In genomic region chrX:50814701-50815476, GRCh38 we compare ENCODE assay signal across 10 cellular contexts. TPM values are rescaled to one million over a fixed set of nuclear protein-coding genes. Genes with fewer than 3 reads are reported as not detected.
A peak's percentile ranks its signal among the peaks of the same experiment; 100 is the strongest.
DNase-seq lines count a peak whose midpoint lies in the region; ATAC-seq, FAIRE-seq and TF ChIP-seq lines count a peak whose summit lies in the region.
"Had no signal": no experiment of that assay in that cellular context is flagged by ENCODE, and none has a peak within 500 bp of the region (broad histone marks: within the 10 kb centered on the region; RNA-seq: fewer than 3 reads in every experiment).

No MANE protein-coding gene starts in this region.

- H3K27me3 ChIP-seq in ascending aorta (no peaks in the 10 kb centered on the region), hepatocyte (no peaks in the 10 kb centered on the region), trophoblast cell (ENCODE audit: insufficient read depth, low read length) (no peaks in the 10 kb centered on the region)

- CTCF ChIA-PET in HEK293T (lab: Yijun Ruan, JAX) = no interaction called here

- peak overlapping the region; percentile 58 for H4K91ac ChIP-seq in trophoblast cell (ENCODE audit: low read depth, low read length)

- H3K36me3 ChIP-seq in ascending aorta (no peaks in the 10 kb centered on the region), hepatocyte (replicated peaks; ENCODE audit: insufficient read depth, low read depth) (no peaks in the 10 kb centered on the region), trophoblast cell (ENCODE audit: control insufficient read depth in 1 of 2, insufficient read depth in 2 of 2, low read length in 2 of 2) (no peaks in the 10 kb centered on the region)

- H2BK120ac ChIP-seq in trophoblast cell (ENCODE audit: insufficient read depth, low read length, poor library complexity) = peak overlapping the region; percentile 49

- POLR2A ChIA-PET in HEK293T (lab: Yijun Ruan, JAX) = no interaction called here

- TF ChIP-seq POLR2A in GM12892 (IDR thresholded peaks at IDR 0.05; ENCODE audit: low read depth, low read length) = no peak

- H3K4me3 ChIP-seq in ascending aorta = peak overlapping the region; percentile 54 to 74
- no peak overlapping the region for H3K4me3 ChIP-seq in hepatocyte
- H3K4me3 ChIP-seq in trophoblast cell (ENCODE audit: low read depth, low read length) = peak overlapping the region; percentile 81

- H3K9ac ChIP-seq in trophoblast cell (ENCODE audit: low read length) = no peak overlapping the region

- TF ChIP-seq CTCF in ascending aorta (IDR thresholded peaks at IDR 0.05) = no peak
- TF ChIP-seq CTCF in hepatocyte (IDR thresholded peaks at IDR 0.05; ENCODE audit: poor library complexity) = no peak

- no peak for ATAC-seq in HG03025 (IDR thresholded peaks at IDR 0.05; ENCODE audit: low FRiP score, unreplicated experiment)

- DNase-seq in COLO829 (ENCODE audit: low spot score) (peak; percentile 56), ascending aorta (ENCODE audit: low spot score in 2 of 2) (no peak), hepatocyte (ENCODE audit: low spot score) (peak; percentile 13), trophoblast cell (no peak), HEK293T (ENCODE audit: extremely low spot score) (no peak), GM12892 (ENCODE audit: insufficient read length) (no peak)
- no peak for DNase-seq in activated CD4-positive, CD25-positive, alpha-beta regulatory T cell (lab: John Stamatoyannopoulos, UW)
- DNase-seq: activated CD4-positive, alpha-beta T cell treated with anti-CD3 and anti-CD28 coated beads for 4 hours; NCI-H510A had no signal

- no peak for FAIRE-seq in GM12892 (lab: Jason Lieb, UNC)

- H3K27ac ChIP-seq in ascending aorta = peak overlapping the region; percentile 56 to 69
- peak overlapping the region; percentile 95 for H3K27ac ChIP-seq in hepatocyte
- H3K27ac ChIP-seq in trophoblast cell (ENCODE audit: low read depth, low read length) = peak overlapping the region; percentile 70

- H2AFZ ChIP-seq in hepatocyte (peak overlapping the region; percentile 57), trophoblast cell (ENCODE audit: insufficient read depth, low read length, poor library complexity) (peak overlapping the region; percentile 32)

- H3K4me1 ChIP-seq in ascending aorta (no peaks in the 10 kb centered on the region), hepatocyte (ENCODE audit: insufficient read depth) (peaks cover 5% of the 10 kb centered on the region), trophoblast cell (ENCODE audit: control insufficient read depth in 1 of 2, insufficient read depth in 2 of 2, low read length in 2 of 2) (peaks cover 7 to 10% of the 10 kb centered on the region in 2 experiments)

- H3K23ac ChIP-seq in trophoblast cell (ENCODE audit: low read length) = no peak overlapping the region

- H3K79me1 ChIP-seq in trophoblast cell (ENCODE audit: low read length) = peaks cover 13% of the 10 kb centered on the region

- peak overlapping the region; percentile 65 for H3K14ac ChIP-seq in trophoblast cell (ENCODE audit: low read length)

- intact Hi-C loops in ascending aorta (cut with DNase I) = loop anchor here (5.0 to 10.0 kb wide), 2 partner anchors 108 to 930 kb away; no protein-coding TSS in a partner anchor

- peak overlapping the region; percentile 85 for H3K4me2 ChIP-seq in hepatocyte
- H3K4me2 ChIP-seq in trophoblast cell (ENCODE audit: low read length) = peak overlapping the region; percentile 94

- H3K18ac ChIP-seq in trophoblast cell (ENCODE audit: low read length) = peak overlapping the region; percentile 54

- H2BK5ac ChIP-seq in trophoblast cell (ENCODE audit: low read depth, low read length, poor library complexity) = no peak overlapping the region

- H4K20me1 ChIP-seq in hepatocyte (ENCODE audit: insufficient read depth, poor library complexity, severe bottlenecking) = no peaks in the 10 kb centered on the region

- no peaks in the 10 kb centered on the region for H3K9me2 ChIP-seq in hepatocyte (replicated peaks; ENCODE audit: insufficient read depth)

- peak overlapping the region; percentile 84 for H4K12ac ChIP-seq in trophoblast cell (ENCODE audit: low read depth, low read length)

- WGBS in hepatocyte (ENCODE audit: low lambda C conversion rate, missing lambda C conversion rate) = 67% methylated on average over 15 of the region's 15 CpGs
- no CpG with 5 or more reads among the region's 15 CpGs for WGBS in trophoblast cell (ENCODE audit: extremely low coverage, insufficient coverage, insufficient read length)

- H3K79me2 ChIP-seq in hepatocyte (peaks cover 21% of the 10 kb centered on the region), trophoblast cell (ENCODE audit: control insufficient read depth, insufficient read depth, low read length, poor library complexity) (peaks cover 2% of the 10 kb centered on the region)

- no peaks in the 10 kb centered on the region for H3K9me3 ChIP-seq in ascending aorta
- H3K9me3 ChIP-seq in hepatocyte (ENCODE audit: low read depth) = no peaks in the 10 kb centered on the region
- no peaks in the 10 kb centered on the region for H3K9me3 ChIP-seq in trophoblast cell (ENCODE audit: insufficient read depth, low read depth, low read length)

- H2AK5ac ChIP-seq in trophoblast cell (ENCODE audit: low read length) = no peak overlapping the region

- no peak overlapping the region for H3K4ac ChIP-seq in trophoblast cell (ENCODE audit: low read depth, low read length)

- H2BK12ac ChIP-seq in trophoblast cell (ENCODE audit: low read length) = peak overlapping the region; percentile 65

- H4K8ac ChIP-seq in trophoblast cell (ENCODE audit: low read depth, low read length) = peak overlapping the region; percentile 81

TF ChIP-seq in HEK293T, 16 proteins besides CTCF, POLR2A, EP300 and RAD21:
- TF ChIP-seq FOXM1 (IDR thresholded peaks at IDR 0.05; ENCODE audit: borderline replicate concordance) (no peak), CTBP1 (IDR thresholded peaks at IDR 0.05; ENCODE audit: borderline replicate concordance) (no peak), ELF4 (IDR thresholded peaks at IDR 0.05) (no peak), NFRKB (IDR thresholded peaks at IDR 0.05) (no peak), PKNOX1 (IDR thresholded peaks at IDR 0.05) (no peak), ZNF384 (IDR thresholded peaks at IDR 0.05) (no peak), FOXK2 (IDR thresholded peaks at IDR 0.05) (no peak), HDGF (IDR thresholded peaks at IDR 0.05; ENCODE audit: borderline replicate concordance) (no peak), TARDBP (IDR thresholded peaks at IDR 0.05) (no peak), LEF1 (IDR thresholded peaks at IDR 0.05; ENCODE audit: borderline replicate concordance) (no peak), BHLHE40 (IDR thresholded peaks at IDR 0.05; ENCODE audit: borderline replicate concordance) (no peak), FOXA1 (IDR thresholded peaks at IDR 0.05) (no peak), SUZ12 (IDR thresholded peaks at IDR 0.05) (no peak), SP1 (IDR thresholded peaks at IDR 0.05) (no peak), ARNT (IDR thresholded peaks at IDR 0.05) (no peak), L3MBTL2 (conservative IDR thresholded peaks at IDR 0.05) (no peak)

RNA-seq across cellular contexts. Expression of gene SHROOM4, which starts 0.9 kb away (rescaled TPM):
- 25.3 TPM for total RNA-seq in ascending aorta
- 7.1 and 7.3 TPM in 2 replicates for total RNA-seq in hepatocyte
- polyA plus RNA-seq in hepatocyte = 1.6 and 2.8 TPM in 2 replicates
- 3.4 and 3.7 TPM in 2 replicates for polyA plus RNA-seq in trophoblast cell (2013)
- 0.06 TPM for polyA plus RNA-seq in GM12892 (2012; ENCODE audit: missing spikeins)

Comparison
In these comparisons a context has a peak if more than half of its experiments do, and no peak if none do; other contexts are left out.
1. DNase-seq: peak in COLO829 (single experiment) and hepatocyte (single experiment); none in ascending aorta (0 of 2), trophoblast cell (0 of 2), activated CD4-positive, CD25-positive, alpha-beta regulatory T cell (0 of 4), HEK293T (single experiment) and GM12892 (single experiment).
2. Peak in every context shown above with its lines, with median percentiles within 50 percentile points of each other: H3K27ac ChIP-seq.